8 cellular contexts compared by ENCODE assay signal in genomic region chr6:167079853-167080297, GRCh38. TPM values are rescaled to one million over a fixed set of nuclear protein-coding genes. Genes with fewer than 3 reads are reported as not detected.
A peak's percentile ranks its signal among the peaks of the same experiment; 100 is the strongest.
DNase-seq lines count a peak whose midpoint lies in the region; ATAC-seq and TF ChIP-seq lines count a peak whose summit lies in the region.

No MANE protein-coding gene starts in this region.

- intact Hi-C loops in CD14-positive monocyte (cut with micrococcal nuclease) = no loop called here
- intact Hi-C loops in heart right ventricle (cut with DNase I) = no loop called here

- H3K27me3 Mint-ChIP-seq in CD14-positive monocyte (ENCODE audit: low read depth in 3 of 3) = peaks cover 0 to 1% (median 0%) of the 10 kb centered on the region in 3 donors
- H3K27me3 Mint-ChIP-seq in activated T-cell treated with anti-CD3 and anti-CD28 coated beads, Interleukin-2, amount 50 U/mL, for 24 hours = peaks cover 12% of the 10 kb centered on the region

- 81 to 83% methylated on average over 11 of the region's 11 CpGs for WGBS in heart right ventricle, 2 donors

- peak; percentile 45 for TF ChIP-seq CTCF in CD14-positive monocyte (IDR thresholded peaks at IDR 0.05)
- TF ChIP-seq CTCF in heart right ventricle (IDR thresholded peaks at IDR 0.05) = no peak
- no peak for TF ChIP-seq CTCF in brain microvascular endothelial cell (IDR thresholded peaks at IDR 0.05; ENCODE audit: low read depth, low read length, missing control alignments)

- H3K4me1 Mint-ChIP-seq in CD14-positive monocyte = peaks cover 23% of the 10 kb centered on the region
- H3K4me1 Mint-ChIP-seq in activated T-cell treated with anti-CD3 and anti-CD28 coated beads, Interleukin-2, amount 50 U/mL, for 24 hours (ENCODE audit: low read depth) = peaks cover 28% of the 10 kb centered on the region

- H3K4me3 ChIP-seq in heart right ventricle (no peak overlapping the region), brain microvascular endothelial cell (ENCODE audit: low read depth, low read length) (no peak overlapping the region)

- H3K36me3 ChIP-seq in heart right ventricle (no peaks in the 10 kb centered on the region), brain microvascular endothelial cell (replicated peaks) (no peaks in the 10 kb centered on the region)

- no peak overlapping the region for H3K27ac ChIP-seq in heart right ventricle
- H3K27ac ChIP-seq in brain microvascular endothelial cell = no peak overlapping the region

- H3K36me3 Mint-ChIP-seq in CD14-positive monocyte = no peaks in the 10 kb centered on the region
- H3K36me3 Mint-ChIP-seq in activated T-cell treated with anti-CD3 and anti-CD28 coated beads, Interleukin-2, amount 50 U/mL, for 24 hours (ENCODE audit: low read depth) = no peaks in the 10 kb centered on the region

- peaks cover 0 to 9% (median 0%) of the 10 kb centered on the region in 11 donors for H3K9me3 ChIP-seq in heart right ventricle

- peak overlapping the region in 6 of 7 donors; percentile 33 to 90 (median 73) for H3K27ac Mint-ChIP-seq in CD14-positive monocyte
- H3K27ac Mint-ChIP-seq in activated T-cell treated with anti-CD3 and anti-CD28 coated beads, Interleukin-2, amount 50 U/mL, for 24 hours = peak overlapping the region; percentile 77

- ATAC-seq in GM19455 (IDR thresholded peaks at IDR 0.05; ENCODE audit: unreplicated experiment) (peak; percentile 99), HG03457 (IDR thresholded peaks at IDR 0.05; ENCODE audit: unreplicated experiment) (peak; percentile 98), heart right ventricle (no peak)

- in situ Hi-C loops in brain microvascular endothelial cell (cut with HindIII; ENCODE audit: low pct_ligation_motif_present, low sequenced_read_pairs) = no loop called here

- DNase-seq in CD14-positive monocyte (ENCODE audit: low spot score) (peak; percentile 64), heart right ventricle (no peak), DMS 273 treated with DMSO at 0.1 percent for 48 hours (lab: John Stamatoyannopoulos, UW) (no peak), brain microvascular endothelial cell (no peak)
- peak; percentile 71 for DNase-seq in activated T-cell treated with anti-CD3 and anti-CD28 coated beads, Interleukin-2, amount 50 U/mL, for 24 hours
- DNase-seq in stimulated activated CD8-positive, alpha-beta memory T cell treated with anti-CD3 and anti-CD28 coated beads, Interleukin-4, amount 100 ng/mL, for 24 hours (ENCODE audit: low read depth) = peak; percentile 44

- peaks cover 0 to 11% (median 4%) of the 10 kb centered on the region in 7 donors for H3K9me3 Mint-ChIP-seq in CD14-positive monocyte
- H3K9me3 Mint-ChIP-seq in activated T-cell treated with anti-CD3 and anti-CD28 coated beads, Interleukin-2, amount 50 U/mL, for 24 hours = no peaks in the 10 kb centered on the region

- peak overlapping the region in 1 of 2 donors; percentile 32 for H3K4me3 Mint-ChIP-seq in CD14-positive monocyte
- H3K4me3 Mint-ChIP-seq in activated T-cell treated with anti-CD3 and anti-CD28 coated beads, Interleukin-2, amount 50 U/mL, for 24 hours = peak overlapping the region; percentile 37

- peaks cover 0 to 6% (median 0%) of the 10 kb centered on the region in 7 donors for H3K27me3 ChIP-seq in heart right ventricle
- no peaks in the 10 kb centered on the region for H3K27me3 ChIP-seq in brain microvascular endothelial cell (replicated peaks)

- no peaks in the 10 kb centered on the region for H3K4me1 ChIP-seq in heart right ventricle

RNA-seq across cellular contexts. Expression of gene CCR6, which starts 43.0 kb away (rescaled TPM):
- under 1 TPM; 0.07 to 0.43 TPM for polyA plus RNA-seq in CD14-positive monocyte
- under 1 TPM in 3 of 10 donors, not detected in 7; 0.13 to 0.37 (median 0.16) TPM for total RNA-seq in heart right ventricle
- polyA plus RNA-seq in heart right ventricle = not detected

Comparison
In these comparisons a context has a peak if more than half of its experiments do, and no peak if none do; other contexts are left out.
1. DNase-seq: peak in CD14-positive monocyte (single experiment), activated T-cell treated with anti-CD3 and anti-CD28 coated beads, Interleukin-2, amount 50 U/mL, for 24 hours (single experiment) and stimulated activated CD8-positive, alpha-beta memory T cell treated with anti-CD3 and anti-CD28 coated beads, Interleukin-4, amount 100 ng/mL, for 24 hours (single experiment); none in heart right ventricle (0 of 2), DMS 273 treated with DMSO at 0.1 percent for 48 hours (single experiment) and brain microvascular endothelial cell (single experiment).
2. ATAC-seq: peak in GM19455 (single experiment) and HG03457 (single experiment); none in heart right ventricle (0 of 8).